18 cellular contexts compared by ENCODE assay signal in genomic region chr12:32032205-32032810, GRCh38.
DNase-seq lines count a peak whose midpoint lies in the region; ATAC-seq and TF ChIP-seq lines count a peak whose summit lies in the region.
"Had no signal": no experiment of that assay in that cellular context is flagged by ENCODE, and none has a peak within 500 bp of the region (broad histone marks: within the 10 kb centered on the region; RNA-seq: fewer than 3 reads in every experiment).

No MANE protein-coding gene starts in this region.

- no peaks in the 10 kb centered on the region for H3K79me2 ChIP-seq in parathyroid adenoma

- ATAC-seq in stimulated activated naive CD8-positive, alpha-beta T cell treated with anti-CD3 and anti-CD28 coated beads, Interleukin-15, Interleukin-2, amounts not matched to agents 100 U/mL and 50 U/mL, for 24 hours = no peak
- ATAC-seq in upper lobe of right lung = no peak
- ATAC-seq: activated CD8-positive, alpha-beta T cell treated with anti-CD3 and anti-CD28 coated beads for 36 hours had no signal

- peak overlapping the region; percentile 45 for H3K4me2 ChIP-seq in parathyroid adenoma (ENCODE audit: low read length)

- intact Hi-C loops in upper lobe of right lung (cut with DNase I) = no loop called here

- H3K9me3 ChIP-seq in parathyroid adenoma (ENCODE audit: control insufficient read depth, low read length) (no peaks in the 10 kb centered on the region), upper lobe of right lung (no peaks in the 10 kb centered on the region)
- H3K9me3 ChIP-seq: prostate gland had no signal

- DNase-seq in DMS79 treated with DMSO at 0.1 percent for 48 hours (lab: John Stamatoyannopoulos, UW) (peak; percentile 86), LHCN-M2 (ENCODE audit: low read depth) (peak; percentile 2), dermis blood vessel endothelial cell (peak; percentile 20), DMS114 treated with DMSO at 0.1 percent for 48 hours (lab: John Stamatoyannopoulos, UW; ENCODE audit: unreplicated experiment) (no peak), upper lobe of right lung (no peak), LoVo (ENCODE audit: low spot score) (no peak)
- DNase-seq in stimulated activated naive CD8-positive, alpha-beta T cell treated with anti-CD3 and anti-CD28 coated beads, Interleukin-15, Interleukin-2, amounts not matched to agents 100 U/mL and 50 U/mL, for 24 hours = no peak
- DNase-seq: activated CD8-positive, alpha-beta T cell treated with anti-CD3 and anti-CD28 coated beads for 36 hours; activated naive CD4-positive, alpha-beta T cell treated with anti-CD3 and anti-CD28 coated beads for 36 hours; CD4-positive, CD25-positive, alpha-beta regulatory T cell; central memory CD4-positive, alpha-beta T cell; NCI-H524 treated with DMSO at 0.1 percent for 48 hours; stimulated activated CD4-positive, alpha-beta T cell treated with anti-CD3 and anti-CD28 coated beads, Interleukin-4, amount 100 ng/mL, for 24 hours; T1000 had no signal

- H3K36me3 ChIP-seq in parathyroid adenoma (ENCODE audit: control insufficient read depth, insufficient read depth, low read length) (no peaks in the 10 kb centered on the region), upper lobe of right lung (no peaks in the 10 kb centered on the region)
- H3K36me3 ChIP-seq: prostate gland had no signal

- H3K27ac ChIP-seq in parathyroid adenoma (no peak overlapping the region), upper lobe of right lung (no peak overlapping the region)
- H3K27ac ChIP-seq: epithelial cell of prostate, HL-60, prostate gland had no signal

- H3K4me1 ChIP-seq in parathyroid adenoma (peaks cover 12% of the 10 kb centered on the region), upper lobe of right lung (no peaks in the 10 kb centered on the region)
- H3K4me1 ChIP-seq: prostate gland had no signal

- TF ChIP-seq CTCF in parathyroid adenoma (IDR thresholded peaks at IDR 0.05) (no peak), upper lobe of right lung (IDR thresholded peaks at IDR 0.05) (no peak)

- peak overlapping the region; percentile 47 for H2AFZ ChIP-seq in parathyroid adenoma

- H3K27me3 ChIP-seq in parathyroid adenoma (ENCODE audit: control insufficient read depth, insufficient read depth, low read length) = no peaks in the 10 kb centered on the region
- no peaks in the 10 kb centered on the region for H3K27me3 ChIP-seq in upper lobe of right lung

- no peak overlapping the region for H3K9ac ChIP-seq in parathyroid adenoma

- H3K4me3 ChIP-seq in parathyroid adenoma (ENCODE audit: low read depth, low read length) (no peak overlapping the region), upper lobe of right lung (no peak overlapping the region)
- H3K4me3 ChIP-seq: prostate gland had no signal

Comparison
In these comparisons a context has a peak if more than half of its experiments do, and no peak if none do; other contexts are left out.
1. DNase-seq: peak in DMS79 treated with DMSO at 0.1 percent for 48 hours (single experiment), LHCN-M2 (single experiment) and dermis blood vessel endothelial cell (single experiment); none in DMS114 treated with DMSO at 0.1 percent for 48 hours (single experiment), stimulated activated naive CD8-positive, alpha-beta T cell treated with anti-CD3 and anti-CD28 coated beads, Interleukin-15, Interleukin-2, amounts not matched to agents 100 U/mL and 50 U/mL, for 24 hours (single experiment), upper lobe of right lung (single experiment) and LoVo (single experiment).